9 cellular contexts compared by ENCODE assay signal in genomic region chr6:26576929-26577719, GRCh38. TPM values are rescaled to one million over a fixed set of nuclear protein-coding genes. Genes with fewer than 3 reads are reported as not detected.
DNase-seq lines count a peak whose midpoint lies in the region; ATAC-seq and TF ChIP-seq lines count a peak whose summit lies in the region.
"Had no signal": no experiment of that assay in that cellular context is flagged by ENCODE, and none has a peak within 500 bp of the region (broad histone marks: within the 10 kb centered on the region; RNA-seq: fewer than 3 reads in every experiment).

No MANE protein-coding gene starts in this region.

- no peak overlapping the region for H3K27ac ChIP-seq in duodenal mucosa (ENCODE audit: low read depth, low read length)

- peak overlapping the region in 1 of 2 donors; percentile 23 for H3K9ac ChIP-seq in duodenal mucosa (ENCODE audit: low read depth in 1 of 2, low read length in 2 of 2)

- peaks cover 3 to 7% (median 6%) of the 10 kb centered on the region in 3 donors for H3K27me3 Mint-ChIP-seq in CD14-positive monocyte (ENCODE audit: low read depth in 3 of 3)
- peaks cover 60% of the 10 kb centered on the region for H3K27me3 Mint-ChIP-seq in mesothelial cell of epicardium (ENCODE audit: low read depth)
- no peaks in the 10 kb centered on the region for H3K27me3 Mint-ChIP-seq in stimulated activated naive CD8-positive, alpha-beta T cell treated with anti-CD3 and anti-CD28 coated beads, Interleukin-15, amount 100 ng/mL, for 72 hours

- peaks cover 2 to 12% (median 10%) of the 10 kb centered on the region in 7 donors for H3K9me3 Mint-ChIP-seq in CD14-positive monocyte
- peaks cover 13% of the 10 kb centered on the region for H3K9me3 Mint-ChIP-seq in mesothelial cell of epicardium
- H3K9me3 Mint-ChIP-seq in stimulated activated naive CD8-positive, alpha-beta T cell treated with anti-CD3 and anti-CD28 coated beads, Interleukin-15, amount 100 ng/mL, for 72 hours, result peaks cover 9 to 12% of the 10 kb centered on the region in 2 donors

- H3K4me3 Mint-ChIP-seq in CD14-positive monocyte (peak overlapping the region; percentile 92 to 99), mesothelial cell of epicardium (peak overlapping the region; percentile 68)
- peak overlapping the region; percentile 78 to 80 for H3K4me3 Mint-ChIP-seq in stimulated activated naive CD8-positive, alpha-beta T cell treated with anti-CD3 and anti-CD28 coated beads, Interleukin-15, amount 100 ng/mL, for 72 hours

- H3K27me3 ChIP-seq in duodenal mucosa (ENCODE audit: control insufficient read depth in 1 of 2, insufficient read depth in 2 of 2, low read length in 2 of 2), result peaks cover 5 to 25% of the 10 kb centered on the region in 2 donors

- DNase-seq in CD14-positive monocyte (ENCODE audit: low spot score), result peak; percentile 59
- DNase-seq in Kasumi-1 (lab: John Stamatoyannopoulos, UW), result peak; percentile 57 to 59
- no peak for DNase-seq in mesothelial cell of epicardium (ENCODE audit: low spot score in 2 of 2, unreplicated experiment in 2 of 2)
- DNase-seq in stimulated activated naive CD8-positive, alpha-beta T cell treated with anti-CD3 and anti-CD28 coated beads, Interleukin-15, amount 100 ng/mL, for 72 hours, result peak; percentile 57 to 78
- DNase-seq in NCI-H1105 treated with DMSO at 0.1 percent for 48 hours (lab: John Stamatoyannopoulos, UW), result no peak

- H3K4me1 ChIP-seq in duodenal mucosa (ENCODE audit: control insufficient read depth in 1 of 2, insufficient read depth in 2 of 2, low read length in 2 of 2), result peaks cover 6 to 8% of the 10 kb centered on the region in 2 donors
- H3K4me1 ChIP-seq: HAP-1 had no signal

- ATAC-seq in activated CD4-positive, CD25-positive, alpha-beta regulatory T cell treated with anti-CD3 and anti-CD28 coated beads, Interleukin-2, amount 50 U/mL, for 24 hours, result peak; percentile 51 to 79
- ATAC-seq in stimulated activated naive CD8-positive, alpha-beta T cell treated with anti-CD3 and anti-CD28 coated beads, Interleukin-15, amount 100 ng/mL, for 72 hours, result peak; percentile 79
- no peak for ATAC-seq in HG03432 (IDR thresholded peaks at IDR 0.05; ENCODE audit: unreplicated experiment)

- H3K9me3 ChIP-seq in duodenal mucosa (ENCODE audit: control insufficient read depth in 1 of 2, low read length in 2 of 2), result peaks cover 3 to 6% of the 10 kb centered on the region in 2 donors

- no peaks in the 10 kb centered on the region for H3K36me3 Mint-ChIP-seq in CD14-positive monocyte
- no peaks in the 10 kb centered on the region for H3K36me3 Mint-ChIP-seq in mesothelial cell of epicardium

- TF ChIP-seq CTCF in CD14-positive monocyte (IDR thresholded peaks at IDR 0.05) (no peak), mesothelial cell of epicardium (IDR thresholded peaks at IDR 0.05; ENCODE audit: unreplicated experiment) (no peak)

- intact Hi-C loops in CD14-positive monocyte (cut with micrococcal nuclease), result loop anchor here in 1 of 2 donors (10.0 kb wide), 1 partner anchor 402 kb away; no protein-coding TSS in a partner anchor

- H3K4me1 Mint-ChIP-seq in CD14-positive monocyte (peaks cover 22% of the 10 kb centered on the region), mesothelial cell of epicardium (peaks cover 12% of the 10 kb centered on the region)
- peaks cover 45% of the 10 kb centered on the region for H3K4me1 Mint-ChIP-seq in stimulated activated naive CD8-positive, alpha-beta T cell treated with anti-CD3 and anti-CD28 coated beads, Interleukin-15, amount 100 ng/mL, for 72 hours

- no peaks in the 10 kb centered on the region for H3K36me3 ChIP-seq in duodenal mucosa (ENCODE audit: control insufficient read depth in 1 of 2, insufficient read depth in 2 of 2, low read length in 2 of 2)
- H3K36me3 ChIP-seq: HAP-1 had no signal

- H3K27ac Mint-ChIP-seq in CD14-positive monocyte, result peak overlapping the region; percentile 63 to 93 (median 86)
- H3K27ac Mint-ChIP-seq in mesothelial cell of epicardium, result no peak overlapping the region
- peak overlapping the region; percentile 85 to 99 for H3K27ac Mint-ChIP-seq in stimulated activated naive CD8-positive, alpha-beta T cell treated with anti-CD3 and anti-CD28 coated beads, Interleukin-15, amount 100 ng/mL, for 72 hours

- peak overlapping the region; percentile 58 to 69 for H3K4me3 ChIP-seq in duodenal mucosa (ENCODE audit: low read depth in 1 of 2, low read length in 2 of 2)
- H3K4me3 ChIP-seq: HAP-1 had no signal

RNA-seq across cellular contexts. Expression of gene ABT1, which starts 19.6 kb away (rescaled TPM):
- polyA plus RNA-seq in CD14-positive monocyte, result 10 to 100 TPM; 31.7 to 40.6 TPM
- total RNA-seq in mesothelial cell of epicardium, result 21.8 to 22.6 TPM (median 21.9 TPM) in 3 replicates

RNA-seq across cellular contexts. Expression of gene HMGN4, which starts 39.0 kb away (rescaled TPM):
- 100 to 1,000 TPM in 1 of 2 donors, 10 to 100 TPM in 1; 91.3 to 116 TPM for polyA plus RNA-seq in CD14-positive monocyte
- 49.4 to 60.5 TPM (median 54.1 TPM) in 3 replicates for total RNA-seq in mesothelial cell of epicardium

Comparison
In these comparisons a context has a peak if more than half of its experiments do, and no peak if none do; other contexts are left out.
1. DNase-seq: peak in CD14-positive monocyte (single experiment), Kasumi-1 (2 of 2) and stimulated activated naive CD8-positive, alpha-beta T cell treated with anti-CD3 and anti-CD28 coated beads, Interleukin-15, amount 100 ng/mL, for 72 hours (2 of 2); none in mesothelial cell of epicardium (0 of 2) and NCI-H1105 treated with DMSO at 0.1 percent for 48 hours (single experiment).
2. Peak in every context shown above with its lines, with median percentiles within 50 percentile points of each other: H3K4me3 Mint-ChIP-seq.